In genomic region chr6:89999995-90000825, GRCh38 we compare ENCODE assay signal across 17 cellular contexts.
A peak's percentile ranks its signal among the peaks of the same experiment; 100 is the strongest.
DNase-seq lines count a peak whose midpoint lies in the region; ATAC-seq and TF ChIP-seq lines count a peak whose summit lies in the region.
"Had no signal": no experiment of that assay in that cellular context is flagged by ENCODE, and none has a peak within 500 bp of the region (broad histone marks: within the 10 kb centered on the region; RNA-seq: fewer than 3 reads in every experiment).

No MANE protein-coding gene starts in this region.

- CTCF ChIA-PET in activated naive CD4-positive, alpha-beta T cell treated with anti-CD3 and anti-CD28 coated beads, Interleukin-2, amount 10 ng/mL, durations not matched to agents 7 days and 5 days (lab: Charles Lee) = interaction anchor here (1.3 to 1.6 kb wide), 2 partner anchors 9 to 178 kb away, joined by 3 to 4 read pairs; no protein-coding TSS in a partner anchor

- peaks cover 43% of the 10 kb centered on the region for H3K36me3 Mint-ChIP-seq in activated naive CD4-positive, alpha-beta T cell treated with anti-CD3 and anti-CD28 coated beads, Interleukin-2, amount 10 ng/mL, durations not matched to agents 7 days and 5 days

- peak; percentile 71 for ATAC-seq in stimulated activated naive CD8-positive, alpha-beta T cell treated with anti-CD3 and anti-CD28 coated beads, Interleukin-15, amount 100 ng/mL, for 72 hours
- no peak for ATAC-seq in HG03378 (IDR thresholded peaks at IDR 0.05; ENCODE audit: unreplicated experiment)
- no peak for ATAC-seq in HG03432 (IDR thresholded peaks at IDR 0.05; ENCODE audit: unreplicated experiment)

- H3K4me3 ChIP-seq in coronary artery = no peak overlapping the region
- H3K4me3 ChIP-seq: SK-N-MC had no signal

- H3K27ac Mint-ChIP-seq in activated naive CD4-positive, alpha-beta T cell treated with anti-CD3 and anti-CD28 coated beads, Interleukin-2, amount 10 ng/mL, durations not matched to agents 7 days and 5 days = peak overlapping the region; percentile 43
- H3K27ac Mint-ChIP-seq in stimulated activated naive CD8-positive, alpha-beta T cell treated with anti-CD3 and anti-CD28 coated beads, Interleukin-15, amount 100 ng/mL, for 72 hours = peak overlapping the region in 1 of 2 donors; percentile 54
- H3K27ac Mint-ChIP-seq: dendritic cell treated with granulocyte-macrophage colony-stimulating factor and Interleukin-4, amounts not matched to agents 40 ng/mL and 50 ng/mL, for 4 days had no signal

- no peaks in the 10 kb centered on the region for H3K27me3 Mint-ChIP-seq in activated naive CD4-positive, alpha-beta T cell treated with anti-CD3 and anti-CD28 coated beads, Interleukin-2, amount 10 ng/mL, durations not matched to agents 7 days and 5 days
- H3K27me3 Mint-ChIP-seq in stimulated activated naive CD8-positive, alpha-beta T cell treated with anti-CD3 and anti-CD28 coated beads, Interleukin-15, amount 100 ng/mL, for 72 hours = no peaks in the 10 kb centered on the region
- H3K27me3 Mint-ChIP-seq: dendritic cell treated with granulocyte-macrophage colony-stimulating factor and Interleukin-4, amounts not matched to agents 40 ng/mL and 50 ng/mL, for 4 days had no signal

- no peak overlapping the region for H3K4me3 Mint-ChIP-seq in activated naive CD4-positive, alpha-beta T cell treated with anti-CD3 and anti-CD28 coated beads, Interleukin-2, amount 10 ng/mL, durations not matched to agents 7 days and 5 days
- H3K4me3 Mint-ChIP-seq in stimulated activated naive CD8-positive, alpha-beta T cell treated with anti-CD3 and anti-CD28 coated beads, Interleukin-15, amount 100 ng/mL, for 72 hours = peak overlapping the region in 1 of 2 donors; percentile 20
- H3K4me3 Mint-ChIP-seq: dendritic cell treated with granulocyte-macrophage colony-stimulating factor and Interleukin-4, amounts not matched to agents 40 ng/mL and 50 ng/mL, for 4 days had no signal

- no peaks in the 10 kb centered on the region for H3K9me3 Mint-ChIP-seq in activated naive CD4-positive, alpha-beta T cell treated with anti-CD3 and anti-CD28 coated beads, Interleukin-2, amount 10 ng/mL, durations not matched to agents 7 days and 5 days
- H3K9me3 Mint-ChIP-seq in stimulated activated naive CD8-positive, alpha-beta T cell treated with anti-CD3 and anti-CD28 coated beads, Interleukin-15, amount 100 ng/mL, for 72 hours = no peaks in the 10 kb centered on the region
- H3K9me3 Mint-ChIP-seq: dendritic cell treated with granulocyte-macrophage colony-stimulating factor and Interleukin-4, amounts not matched to agents 40 ng/mL and 50 ng/mL, for 4 days had no signal

- DNase-seq in activated naive CD4-positive, alpha-beta T cell treated with anti-CD3 and anti-CD28 coated beads, Interleukin-2, amount 10 ng/mL, durations not matched to agents 7 days and 5 days = no peak
- no peak for DNase-seq in activated naive CD4-positive, alpha-beta T cell treated with anti-CD3 and anti-CD28 coated beads, Interleukin-2, amount 50 U/mL, for 16 hours
- peak; percentile 65 for DNase-seq in SKM-1 (lab: John Stamatoyannopoulos, UW; ENCODE audit: unreplicated experiment)
- DNase-seq in coronary artery (ENCODE audit: low spot score) = no peak
- DNase-seq in stimulated activated naive CD8-positive, alpha-beta T cell treated with anti-CD3 and anti-CD28 coated beads, Interleukin-15, amount 100 ng/mL, for 72 hours = no peak
- no peak for DNase-seq in anterior cingulate cortex (lab: John Stamatoyannopoulos, UW)
- DNase-seq: activated CD4-positive, alpha-beta T cell treated with anti-CD3 and anti-CD28 coated beads for 1 hour; activated gamma-delta T cell treated with Interleukin-2 at 50 U/mL for 16 hours; midbrain; NCI-H1436 treated with DMSO at 0.1 percent for 48 hours; NCI-H526; posterior cingulate gyrus; stimulated activated CD4-positive, alpha-beta T cell treated with anti-CD3 and anti-CD28 coated beads, Interleukin-2, amount 100 ng/mL, for 48 hours had no signal

- H3K27ac ChIP-seq in coronary artery = peak overlapping the region; percentile 5
- H3K27ac ChIP-seq: SK-N-MC had no signal

- TF ChIP-seq CTCF in coronary artery (IDR thresholded peaks at IDR 0.05) = no peak

- peaks cover 21% of the 10 kb centered on the region for H3K4me1 Mint-ChIP-seq in activated naive CD4-positive, alpha-beta T cell treated with anti-CD3 and anti-CD28 coated beads, Interleukin-2, amount 10 ng/mL, durations not matched to agents 7 days and 5 days
- peaks cover 26% of the 10 kb centered on the region for H3K4me1 Mint-ChIP-seq in stimulated activated naive CD8-positive, alpha-beta T cell treated with anti-CD3 and anti-CD28 coated beads, Interleukin-15, amount 100 ng/mL, for 72 hours
